2 cellular contexts compared by ENCODE assay signal in genomic region chr7:157292258-157292657, GRCh38.
TF ChIP-seq lines count a peak whose summit lies in the region.

No MANE protein-coding gene starts in this region.

TF ChIP-seq in GM12891, 5 proteins besides CTCF, POLR2A, EP300 and RAD21:
- TF ChIP-seq TAF1 (IDR thresholded peaks at IDR 0.05; ENCODE audit: low read depth, low read length) (no peak), POU2F2 (IDR thresholded peaks at IDR 0.05; ENCODE audit: low read depth, low read length) (0 out of 2 replicates have a peak, but pooled peaks have one; percentile 10)

TF ChIP-seq in H1, 55 proteins besides CTCF, POLR2A, EP300 and RAD21:
- TF ChIP-seq CHD1 (IDR thresholded peaks at IDR 0.05; ENCODE audit: low read depth, low read length), result no peak
- no peak for TF ChIP-seq BACH1 (IDR thresholded peaks at IDR 0.05; ENCODE audit: low read length)
- TF ChIP-seq TEAD4 (IDR thresholded peaks at IDR 0.05; ENCODE audit: low read depth, low read length), result no peak
- TF ChIP-seq RBBP5 (IDR thresholded peaks at IDR 0.05; ENCODE audit: borderline replicate concordance, low read depth, low read length), result no peak
- TF ChIP-seq ATF3 (IDR thresholded peaks at IDR 0.05; ENCODE audit: insufficient read depth, low read depth, low read length), result no peak
- no peak for TF ChIP-seq TCF12 (IDR thresholded peaks at IDR 0.05; ENCODE audit: low read depth, low read length)
- no peak for TF ChIP-seq BCL11A (IDR thresholded peaks at IDR 0.05; ENCODE audit: low read depth in 2 of 2, low read length in 2 of 2)
- no peak for TF ChIP-seq YY1 (IDR thresholded peaks at IDR 0.05; ENCODE audit: low read depth, low read length)
- TF ChIP-seq SIN3A (conservative IDR thresholded peaks at IDR 0.05 in 1 of 2, IDR thresholded peaks at IDR 0.05 in 1 of 2; ENCODE audit: low read depth in 1 of 2, low read length in 2 of 2), result no peak
- no peak for TF ChIP-seq E2F6 (IDR thresholded peaks at IDR 0.05)
- no peak for TF ChIP-seq TAF7 (optimal IDR thresholded peaks at IDR 0.05; ENCODE audit: borderline replicate concordance, low read depth, low read length)
- no peak for TF ChIP-seq CBX5 (IDR thresholded peaks at IDR 0.05; ENCODE audit: low read depth, low read length)
- no peak for TF ChIP-seq CTBP2 (IDR thresholded peaks at IDR 0.05; ENCODE audit: borderline replicate concordance, insufficient read depth, insufficient read length, low read length)
- TF ChIP-seq CBX8 (IDR thresholded peaks at IDR 0.05; ENCODE audit: borderline replicate concordance, low read depth, low read length), result no peak
- TF ChIP-seq CREB1 (IDR thresholded peaks at IDR 0.05), result no peak
